ENCODE assay signal across 22 cellular contexts in the genomic region with DNA sequence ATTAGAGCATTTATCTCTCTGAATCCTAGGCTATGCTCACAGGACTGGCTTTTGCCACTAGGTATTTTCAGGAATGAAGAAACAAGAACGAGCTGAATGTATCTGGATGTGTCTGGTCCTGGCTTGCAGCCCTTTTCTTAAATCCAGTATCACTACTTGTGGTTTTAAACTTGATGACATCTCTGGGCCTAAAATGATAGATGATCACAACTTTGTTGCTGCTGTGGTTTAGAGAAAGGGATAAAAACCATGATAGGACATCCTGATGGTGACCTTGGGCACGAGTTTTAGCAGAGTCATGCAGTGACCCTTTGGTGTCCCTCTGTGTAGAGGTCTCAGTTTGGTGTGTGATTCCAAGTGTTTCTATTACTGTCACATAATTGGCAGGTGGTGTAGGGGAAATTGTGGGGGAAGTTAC. TPM values are rescaled to one million over a fixed set of nuclear protein-coding genes. Genes with fewer than 3 reads are reported as not detected.
A peak's percentile ranks its signal among the peaks of the same experiment; 100 is the strongest.
DNase-seq lines count a peak whose midpoint lies in the region; ATAC-seq and TF ChIP-seq lines count a peak whose summit lies in the region.
"Had no signal": no experiment of that assay in that cellular context is flagged by ENCODE, and none has a peak within 500 bp of the region (broad histone marks: within the 10 kb centered on the region; RNA-seq: fewer than 3 reads in every experiment).

No MANE protein-coding gene starts in this region.

- no peak overlapping the region for H2AK5ac ChIP-seq in mesenchymal stem cell (ENCODE audit: low read length, severe bottlenecking)

- in situ Hi-C loops in Panc1 (cut with HindIII; ENCODE audit: low pct_unique_long_range_greater_than_20kb, low sequenced_read_pairs), result no loop called here

- POLR2A ChIA-PET in Panc1 (lab: Charles Lee), result no interaction called here

- H3K14ac ChIP-seq in mesenchymal stem cell (ENCODE audit: low read length in 2 of 2), result no peak overlapping the region

- H2AFZ ChIP-seq in GM23338 (no peak overlapping the region; the same call in 1 of the 2 replicates), mesenchymal stem cell (ENCODE audit: low read depth, low read length) (no peak overlapping the region)
- H2AFZ ChIP-seq: neural progenitor cell had no signal

- H3K4me3 ChIP-seq in GM23338 (no peak overlapping the region), Panc1 (ENCODE audit: low read depth in 2 of 2, low read length in 2 of 2) (no peak overlapping the region), fibroblast of villous mesenchyme (ENCODE audit: low read depth, low read length) (no peak overlapping the region), mesenchymal stem cell (ENCODE audit: insufficient read depth in 1 of 2, low read depth in 1 of 2, low read length in 2 of 2) (no peak overlapping the region)
- H3K4me3 ChIP-seq: esophagus squamous epithelium, left lung, mucosa of descending colon, neural progenitor cell had no signal

- H2BK5ac ChIP-seq in mesenchymal stem cell (ENCODE audit: low read depth, low read length, poor library complexity, severe bottlenecking), result no peak overlapping the region

- peak overlapping the region; percentile 7 for H3K27ac Mint-ChIP-seq in GM23338
- H3K27ac Mint-ChIP-seq: activated naive CD8-positive, alpha-beta T cell; activated T-helper 17 cell treated with anti-CD3 and anti-CD28 coated beads, Interleukin-2, amount 50 U/mL, for 72 hours; H9; neural progenitor cell; progenitor cell of endocrine pancreas had no signal

- BruUV-seq in Panc1 (replicated peaks; lab: Mats Ljungman, UMichigan), result no TSS peak

- no peak overlapping the region for H2BK12ac ChIP-seq in mesenchymal stem cell (ENCODE audit: low read length in 2 of 2)

- WGBS in mesenchymal stem cell, result 25% methylated on average over 2 of the region's 2 CpGs

- H3K36me3 ChIP-seq in GM23338 (ENCODE audit: insufficient read depth) (no peaks in the 10 kb centered on the region), Panc1 (ENCODE audit: control insufficient read depth, insufficient read depth, low read length) (no peaks in the 10 kb centered on the region), mesenchymal stem cell (ENCODE audit: control insufficient read depth in 1 of 2, insufficient read depth in 2 of 2, low read depth in 1 of 2, low read length in 2 of 2) (no peaks in the 10 kb centered on the region)
- H3K36me3 ChIP-seq: esophagus squamous epithelium, left lung, neural progenitor cell had no signal

- H3K27ac ChIP-seq in GM23338 (ENCODE audit: low read depth), result no peak overlapping the region
- H3K27ac ChIP-seq in Panc1 (ENCODE audit: low read length), result peak overlapping the region; percentile 41; the same call in 1 of the 2 replicates
- no peak overlapping the region for H3K27ac ChIP-seq in mesenchymal stem cell (ENCODE audit: low read length, poor library complexity, severe bottlenecking)
- H3K27ac ChIP-seq: esophagus squamous epithelium, left lung, neural progenitor cell had no signal

- H3K4ac ChIP-seq in mesenchymal stem cell (ENCODE audit: low read depth in 1 of 2, low read length in 2 of 2), result no peak overlapping the region

- no peak overlapping the region for H2BK120ac ChIP-seq in mesenchymal stem cell (ENCODE audit: low read depth, low read length)

- no peaks in the 10 kb centered on the region for H3K79me1 ChIP-seq in mesenchymal stem cell (replicated peaks; ENCODE audit: low read length, poor library complexity, severe bottlenecking)

- no peaks in the 10 kb centered on the region for H3K4me1 ChIP-seq in GM23338 (ENCODE audit: insufficient read depth)
- H3K4me1 ChIP-seq in Panc1 (ENCODE audit: control insufficient read depth, insufficient read depth, low read length), result no peaks in the 10 kb centered on the region
- H3K4me1 ChIP-seq in mesenchymal stem cell (ENCODE audit: control insufficient read depth, insufficient read depth, low read depth, low read length), result no peaks in the 10 kb centered on the region
- H3K4me1 ChIP-seq: esophagus squamous epithelium, neural progenitor cell had no signal

- no peak overlapping the region for H3K9ac ChIP-seq in mesenchymal stem cell (ENCODE audit: low read length)
- H3K9ac ChIP-seq: neural progenitor cell had no signal

- peaks cover 2% of the 10 kb centered on the region for H3K27me3 Mint-ChIP-seq in GM23338 (ENCODE audit: insufficient read depth, low read depth, poor library complexity)
- H3K27me3 Mint-ChIP-seq: activated naive CD8-positive, alpha-beta T cell; activated T-helper 17 cell treated with anti-CD3 and anti-CD28 coated beads, Interleukin-2, amount 50 U/mL, for 72 hours; progenitor cell of endocrine pancreas had no signal

- H3K27me3 ChIP-seq in GM23338 (ENCODE audit: insufficient read depth) (no peaks in the 10 kb centered on the region), Panc1 (ENCODE audit: control insufficient read depth, insufficient read depth, low read length) (no peaks in the 10 kb centered on the region), mesenchymal stem cell (ENCODE audit: control insufficient read depth in 1 of 2, insufficient read depth in 1 of 2, low read length in 2 of 2) (no peaks in the 10 kb centered on the region)
- H3K27me3 ChIP-seq: esophagus squamous epithelium, left lung, neural progenitor cell had no signal

- H3F3A ChIP-seq in GM23338 (replicated peaks; ENCODE audit: low read depth), result no peaks in the 10 kb centered on the region

- CTCF ChIA-PET in Panc1 (lab: Charles Lee), result no interaction called here

- no peaks in the 10 kb centered on the region for H3K4me1 Mint-ChIP-seq in GM23338
- H3K4me1 Mint-ChIP-seq: activated T-helper 17 cell treated with anti-CD3 and anti-CD28 coated beads, Interleukin-2, amount 50 U/mL, for 72 hours; H9; neural progenitor cell had no signal

- ATAC-seq in GM23338 (no peak), Panc1 (no peak), HG03565 (IDR thresholded peaks at IDR 0.05; ENCODE audit: unreplicated experiment) (no peak)
- ATAC-seq: activated T-helper 17 cell treated with anti-CD3 and anti-CD28 coated beads, Interleukin-2, amount 50 U/mL, for 72 hours; left lung; mucosa of descending colon; stimulated activated naive CD8-positive, alpha-beta T cell treated with anti-CD3 and anti-CD28 coated beads, Interleukin-15, Interleukin-2, amounts not matched to agents 100 U/mL and 50 U/mL, for 24 hours had no signal

- no peak for DNase-seq in GM23338 (ENCODE audit: low spot score)
- DNase-seq in Panc1 (ENCODE audit: low read depth, low spot score), result no peak
- DNase-seq in fibroblast of villous mesenchyme (ENCODE audit: low read depth), result peak; percentile 25
- peak; percentile 11 for DNase-seq in mesenchymal stem cell
- no peak for DNase-seq in NCI-H1105 (lab: John Stamatoyannopoulos, UW)
- DNase-seq in effector CD8-positive, alpha-beta T cell (lab: John Stamatoyannopoulos, UW), result no peak
- no peak for DNase-seq in GDM1 (lab: John Stamatoyannopoulos, UW)
- DNase-seq: esophagus squamous epithelium; H9; left lung; mucosa of descending colon; NCI-H1694 treated with DMSO at 0.1 percent for 48 hours; NCI-H69; stimulated activated CD4-positive, alpha-beta T cell treated with anti-CD3 and anti-CD28 coated beads, Interleukin-4, amount 100 ng/mL, for 24 hours; stimulated activated naive CD8-positive, alpha-beta T cell treated with anti-CD3 and anti-CD28 coated beads, Interleukin-15, Interleukin-2, amounts not matched to agents 100 U/mL and 50 U/mL, for 24 hours had no signal

- H2BK15ac ChIP-seq in mesenchymal stem cell (ENCODE audit: low read depth, poor library complexity, severe bottlenecking), result no peak overlapping the region

- no peak overlapping the region for H3K23ac ChIP-seq in mesenchymal stem cell (ENCODE audit: low read length in 2 of 2)

- H3K9me2 ChIP-seq in GM23338 (ENCODE audit: insufficient read depth), result no peaks in the 10 kb centered on the region

- H3K9me3 ChIP-seq in Panc1 (ENCODE audit: control insufficient read depth, insufficient read depth, low read depth, low read length), result peaks cover 25% of the 10 kb centered on the region; the same call in 1 of the 2 replicates
- H3K9me3 ChIP-seq in mesenchymal stem cell (ENCODE audit: control insufficient read depth, low read length), result no peaks in the 10 kb centered on the region
- H3K9me3 ChIP-seq: esophagus squamous epithelium, left lung, mucosa of descending colon had no signal

- H3K4me3 Mint-ChIP-seq in GM23338, result no peak overlapping the region
- H3K4me3 Mint-ChIP-seq: activated naive CD8-positive, alpha-beta T cell; activated T-helper 17 cell treated with anti-CD3 and anti-CD28 coated beads, Interleukin-2, amount 50 U/mL, for 72 hours; H9; neural progenitor cell had no signal

- H3K18ac ChIP-seq in mesenchymal stem cell (ENCODE audit: low read depth in 1 of 2, low read length in 2 of 2), result no peak overlapping the region

- H4K8ac ChIP-seq in mesenchymal stem cell (ENCODE audit: low read length), result no peak overlapping the region

- no peaks in the 10 kb centered on the region for H4K20me1 ChIP-seq in GM23338 (replicated peaks; ENCODE audit: insufficient read depth)

- no peaks in the 10 kb centered on the region for H3K79me2 ChIP-seq in GM23338 (replicated peaks; ENCODE audit: insufficient read depth)

- H3K9me3 Mint-ChIP-seq in GM23338, result no peaks in the 10 kb centered on the region
- H3K9me3 Mint-ChIP-seq: H9, neural progenitor cell had no signal

- TF ChIP-seq CTCF in GM23338 (conservative IDR thresholded peaks at IDR 0.05; ENCODE audit: low read depth in 2 of 2) (no peak), Panc1 (IDR thresholded peaks at IDR 0.05) (no peak), fibroblast of villous mesenchyme (IDR thresholded peaks at IDR 0.05; ENCODE audit: insufficient read depth, low read depth, low read length) (no peak)

- no peak overlapping the region for H4K91ac ChIP-seq in mesenchymal stem cell (ENCODE audit: low read length)

- intact Hi-C loops in Panc1 (cut with micrococcal nuclease; ENCODE audit: unreplicated experiment), result no loop called here

- no peak overlapping the region for H3K4me2 ChIP-seq in GM23338
- H3K4me2 ChIP-seq in mesenchymal stem cell (ENCODE audit: low read length, poor library complexity, severe bottlenecking), result no peak overlapping the region
- H3K4me2 ChIP-seq: neural progenitor cell had no signal

- H3K36me3 Mint-ChIP-seq in GM23338 (ENCODE audit: low read depth), result no peaks in the 10 kb centered on the region
- H3K36me3 Mint-ChIP-seq: activated naive CD8-positive, alpha-beta T cell; neural progenitor cell had no signal

TF ChIP-seq in GM23338, 12 proteins besides CTCF, POLR2A, EP300 and RAD21 (continues in another document):
- TF ChIP-seq STAT1 (IDR thresholded peaks at IDR 0.05; ENCODE audit: unreplicated experiment), result no peak
- no peak for TF ChIP-seq EZH2 (IDR thresholded peaks at IDR 0.05; ENCODE audit: low read depth, unreplicated experiment)

RNA-seq across cellular contexts. Expression of a gene that starts 31.7 kb away (rescaled TPM):
- 3.1 and 3.5 TPM in 2 replicates for total RNA-seq in GM23338 (2014; rRNA removed; shearing (Covaris generic))
- 0.40 and 1.0 TPM in 2 replicates for polyA plus RNA-seq in GM23338 (2016; fragmentation: Nextera tagmentation; extraction: Ambion mirVana)
- total RNA-seq in Panc1 (2021; ENCODE audit: unreplicated experiment) (232 TPM), fibroblast of villous mesenchyme (101 and 136 TPM in 2 replicates)
- 166 TPM for polyA plus RNA-seq in Panc1 (2012; ENCODE audit: insufficient read length)
- 15.0 TPM for polyA plus RNA-seq in mesenchymal stem cell (2013, experiment 1 of 2)
- 14.3 TPM for polyA plus RNA-seq in mesenchymal stem cell (2013, experiment 2 of 2)
- total RNA-seq: activated T-helper 17 cell treated with anti-CD3 and anti-CD28 coated beads, Interleukin-2, amount 50 U/mL, for 72 hours; OCI-LY7; T-helper 1 cell treated with Interleukin-12 subunit alpha and Interleukin-12 subunit beta and Interleukin-4 antibody, amounts not matched to agents 30 ng/mL and 1 ng/mL, for 36 hours had no signal

Comparison
In these comparisons a context has a peak if more than half of its experiments do, and no peak if none do; other contexts are left out.
1. DNase-seq: peak in fibroblast of villous mesenchyme (single experiment) and mesenchymal stem cell (single experiment); none in GM23338 (single experiment), Panc1 (single experiment), NCI-H1105 (single experiment), effector CD8-positive, alpha-beta T cell (single experiment) and GDM1 (single experiment).
2. RNA of a gene that starts 31.7 kb away (total RNA-seq): 232 TPM in Panc1 (single experiment) and 101 to 136 TPM in fibroblast of villous mesenchyme; 3.1 to 3.5 TPM in GM23338; every median in the first group is over 10 times any median in the second.